ENCODE assay signal across 15 cellular contexts in genomic region chr5:123125953-123126352, GRCh38. TPM values are rescaled to one million over a fixed set of nuclear protein-coding genes. Genes with fewer than 3 reads are reported as not detected.
DNase-seq lines count a peak whose midpoint lies in the region; ATAC-seq and TF ChIP-seq lines count a peak whose summit lies in the region.
"Had no signal": no experiment of that assay in that cellular context is flagged by ENCODE, and none has a peak within 500 bp of the region (broad histone marks: within the 10 kb centered on the region; RNA-seq: fewer than 3 reads in every experiment).

No MANE protein-coding gene starts in this region.

- in situ Hi-C loops in Caki2 (cut with HindIII; ENCODE audit: low pct_unique_long_range_greater_than_20kb, low sequenced_read_pairs) (no loop called here), brain microvascular endothelial cell (cut with HindIII; ENCODE audit: low pct_ligation_motif_present, low sequenced_read_pairs) (no loop called here)

- no peak overlapping the region for H2BK5ac ChIP-seq in mesenchymal stem cell (ENCODE audit: low read depth, low read length, poor library complexity, severe bottlenecking)

- H4K8ac ChIP-seq in mesenchymal stem cell (ENCODE audit: low read length): no peak overlapping the region

- H2BK120ac ChIP-seq in mesenchymal stem cell (ENCODE audit: low read depth, low read length): no peak overlapping the region

- no peak overlapping the region for H3K23ac ChIP-seq in mesenchymal stem cell (ENCODE audit: low read length in 2 of 2)

- no peak overlapping the region for H2BK15ac ChIP-seq in mesenchymal stem cell (ENCODE audit: low read depth, poor library complexity, severe bottlenecking)

- no peak overlapping the region for H3K18ac ChIP-seq in mesenchymal stem cell (ENCODE audit: low read depth in 1 of 2, low read length in 2 of 2)

- H3K4ac ChIP-seq in mesenchymal stem cell (ENCODE audit: low read depth in 1 of 2, low read length in 2 of 2): no peak overlapping the region

- ATAC-seq in HG02885 (IDR thresholded peaks at IDR 0.05; ENCODE audit: poor library complexity, unreplicated experiment): no peak

- H3K36me3 ChIP-seq in brain microvascular endothelial cell (replicated peaks): no peaks in the 10 kb centered on the region
- no peaks in the 10 kb centered on the region for H3K36me3 ChIP-seq in mesenchymal stem cell (ENCODE audit: control insufficient read depth in 1 of 2, insufficient read depth in 2 of 2, low read depth in 1 of 2, low read length in 2 of 2)
- H3K36me3 ChIP-seq: MG63 had no signal

- H3K4me2 ChIP-seq in mesenchymal stem cell (ENCODE audit: low read length, poor library complexity, severe bottlenecking): no peak overlapping the region

- H2BK12ac ChIP-seq in mesenchymal stem cell (ENCODE audit: low read length in 2 of 2): no peak overlapping the region

- DNase-seq in Caki2 (ENCODE audit: low read depth) (peak; percentile 10), NCI-H226 (peak; percentile 71), brain microvascular endothelial cell (peak; percentile 45), mesenchymal stem cell (peak; percentile 66), DMS79 treated with DMSO at 0.1 percent for 48 hours (lab: John Stamatoyannopoulos, UW) (no peak), LoVo (ENCODE audit: low spot score) (no peak)
- DNase-seq in activated CD4-positive, alpha-beta T cell treated with anti-CD3 and anti-CD28 coated beads, Interleukin-2, amount 50 U/mL, for 4 hours: no peak
- DNase-seq: activated CD4-positive, alpha-beta T cell treated with anti-CD3 and anti-CD28 coated beads, Interleukin-2, amount 10 ng/mL, durations not matched to agents 7 days and 5 days; activated gamma-delta T cell; CD4-positive, alpha-beta T cell; effector CD4-positive, alpha-beta T cell; MG63; NCI-H510A had no signal

- H3K27me3 ChIP-seq in brain microvascular endothelial cell (replicated peaks): no peaks in the 10 kb centered on the region
- H3K27me3 ChIP-seq in mesenchymal stem cell (ENCODE audit: control insufficient read depth in 1 of 2, insufficient read depth in 1 of 2, low read length in 2 of 2): no peaks in the 10 kb centered on the region
- H3K27me3 ChIP-seq: MG63 had no signal

- H2AK5ac ChIP-seq in mesenchymal stem cell (ENCODE audit: low read length, severe bottlenecking): no peak overlapping the region

- no peaks in the 10 kb centered on the region for H3K4me1 ChIP-seq in mesenchymal stem cell (ENCODE audit: control insufficient read depth, insufficient read depth, low read depth, low read length)

- no CpG with 5 or more reads among the region's 1 CpG for WGBS in mesenchymal stem cell

- H3K4me3 ChIP-seq in brain microvascular endothelial cell (ENCODE audit: low read depth, low read length) (no peak overlapping the region), mesenchymal stem cell (ENCODE audit: insufficient read depth in 1 of 2, low read depth in 1 of 2, low read length in 2 of 2) (no peak overlapping the region)
- H3K4me3 ChIP-seq: MG63, skin epidermis had no signal

- H3K27ac ChIP-seq in brain microvascular endothelial cell: no peak overlapping the region
- H3K27ac ChIP-seq in mesenchymal stem cell (ENCODE audit: low read length, poor library complexity, severe bottlenecking): no peak overlapping the region
- H3K27ac ChIP-seq: skin epidermis had no signal

- no peak for TF ChIP-seq CTCF in brain microvascular endothelial cell (IDR thresholded peaks at IDR 0.05; ENCODE audit: low read depth, low read length, missing control alignments)

- H3K9me3 ChIP-seq in mesenchymal stem cell (ENCODE audit: control insufficient read depth, low read length): no peaks in the 10 kb centered on the region
- H3K9me3 ChIP-seq: MG63 had no signal

- H3K14ac ChIP-seq in mesenchymal stem cell (ENCODE audit: low read length in 2 of 2): no peak overlapping the region

- H4K91ac ChIP-seq in mesenchymal stem cell (ENCODE audit: low read length): no peak overlapping the region

- no peak overlapping the region for H3K9ac ChIP-seq in mesenchymal stem cell (ENCODE audit: low read length)

- no peaks in the 10 kb centered on the region for H3K79me1 ChIP-seq in mesenchymal stem cell (replicated peaks; ENCODE audit: low read length, poor library complexity, severe bottlenecking)

- H2AFZ ChIP-seq in mesenchymal stem cell (ENCODE audit: low read depth, low read length): no peak overlapping the region

RNA-seq across cellular contexts. Expression of gene PRDM6, which starts 36.9 kb away (rescaled TPM):
- not detected in 2 replicates for total RNA-seq in Caki2 (2014; rRNA removed; shearing (Covaris generic); ENCODE audit: low replicate concordance)
- 0.21 TPM for polyA plus RNA-seq in mesenchymal stem cell (2013, experiment 1 of 2)
- polyA plus RNA-seq in mesenchymal stem cell (2013, experiment 2 of 2): 0.15 TPM
- total RNA-seq: activated CD4-positive, alpha-beta T cell treated with anti-CD3 and anti-CD28 coated beads, Interleukin-2, amount 10 ng/mL, durations not matched to agents 7 days and 5 days; CD4-positive, alpha-beta T cell had no signal

Comparison
In these comparisons a context has a peak if more than half of its experiments do, and no peak if none do; other contexts are left out.
1. DNase-seq: peak in Caki2 (single experiment), NCI-H226 (single experiment), brain microvascular endothelial cell (single experiment) and mesenchymal stem cell (single experiment); none in activated CD4-positive, alpha-beta T cell treated with anti-CD3 and anti-CD28 coated beads, Interleukin-2, amount 50 U/mL, for 4 hours (0 of 2), DMS79 treated with DMSO at 0.1 percent for 48 hours (single experiment) and LoVo (single experiment).